ENCODE assay signal across 19 cellular contexts in the genomic region with DNA sequence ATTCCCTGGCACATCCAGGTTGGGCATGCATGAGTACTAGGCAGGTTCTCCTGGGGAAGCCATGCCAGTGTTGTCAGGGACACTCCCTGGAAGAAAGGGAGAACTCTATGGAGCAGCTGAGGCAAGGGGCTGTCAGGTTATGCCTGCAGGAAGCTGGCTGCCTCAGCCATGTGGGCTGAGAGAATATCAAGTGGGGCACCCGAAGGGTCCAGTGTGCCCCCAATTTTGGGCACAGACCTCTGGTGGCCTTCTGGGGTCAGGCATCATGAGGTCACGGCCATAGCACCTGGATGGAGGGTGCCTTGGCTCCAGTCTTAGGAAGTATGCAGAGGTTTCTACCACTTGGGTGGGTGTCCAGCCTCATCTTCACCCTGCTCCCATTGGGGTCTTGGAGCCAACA. TPM values are rescaled to one million over a fixed set of nuclear protein-coding genes. Genes with fewer than 3 reads are reported as not detected.
A peak's percentile ranks its signal among the peaks of the same experiment; 100 is the strongest.
DNase-seq lines count a peak whose midpoint lies in the region; TF ChIP-seq lines count a peak whose summit lies in the region.
"Had no signal": no experiment of that assay in that cellular context is flagged by ENCODE, and none has a peak within 500 bp of the region (broad histone marks: within the 10 kb centered on the region; RNA-seq: fewer than 3 reads in every experiment).

No MANE protein-coding gene starts in this region.

- peaks cover 61% of the 10 kb centered on the region for H3K4me1 Mint-ChIP-seq in dendritic cell treated with granulocyte-macrophage colony-stimulating factor and Interleukin-4, amounts not matched to agents 40 ng/mL and 50 ng/mL, for 4 days (ENCODE audit: low read depth)

- TF ChIP-seq POLR2A in spleen (IDR thresholded peaks at IDR 0.05): no peak

- no peaks in the 10 kb centered on the region for H4K20me1 ChIP-seq in PC-9 (ENCODE audit: insufficient read depth)

- H3K27ac ChIP-seq in PC-9 (no peak overlapping the region), neuronal stem cell (replicated peaks; ENCODE audit: low read length) (no peak overlapping the region), spleen (peak overlapping the region in 5 of 8 donors; percentile 9 to 92 (median 91)), substantia nigra (ENCODE audit: low read depth, low read length, poor library complexity, severe bottlenecking) (no peak overlapping the region)

- no peak overlapping the region for H2BK120ac ChIP-seq in neuronal stem cell (ENCODE audit: low read depth, low read length)

- no peaks in the 10 kb centered on the region for H3K79me1 ChIP-seq in neuronal stem cell (ENCODE audit: low read depth, low read length)

- H3K79me2 ChIP-seq in PC-9 (ENCODE audit: low read depth): no peaks in the 10 kb centered on the region

- H2BK5ac ChIP-seq in neuronal stem cell (ENCODE audit: low read length): no peak overlapping the region

- H3K4me3 ChIP-seq in PC-9 (no peak overlapping the region), neuronal stem cell (ENCODE audit: low read length in 2 of 2) (no peak overlapping the region), spleen (peak overlapping the region in 4 of 8 donors; percentile 11 to 64 (median 36))

- no peaks in the 10 kb centered on the region for H3K9me3 Mint-ChIP-seq in dendritic cell treated with granulocyte-macrophage colony-stimulating factor and Interleukin-4, amounts not matched to agents 40 ng/mL and 50 ng/mL, for 4 days
- H3K9me3 Mint-ChIP-seq: CD4-positive, alpha-beta T cell; HFFc6 had no signal

- H3K27me3 Mint-ChIP-seq in dendritic cell treated with granulocyte-macrophage colony-stimulating factor and Interleukin-4, amounts not matched to agents 40 ng/mL and 50 ng/mL, for 4 days: no peaks in the 10 kb centered on the region
- H3K27me3 Mint-ChIP-seq: CD4-positive, alpha-beta T cell had no signal

- CTCF ChIA-PET in PC-9 (lab: Charles Lee): no interaction called here

- H3K4me1 ChIP-seq in PC-9 (replicated peaks; ENCODE audit: insufficient read depth): peaks cover 11% of the 10 kb centered on the region
- H3K4me1 ChIP-seq in neuronal stem cell (ENCODE audit: control insufficient read depth in 2 of 2, insufficient read depth in 1 of 2, low read depth in 1 of 2, low read length in 2 of 2): peaks cover 7 to 10% of the 10 kb centered on the region in 2 donors
- H3K4me1 ChIP-seq in spleen: peaks cover 0 to 39% (median 6%) of the 10 kb centered on the region in 6 donors
- H3K4me1 ChIP-seq: BE2C had no signal

- peak overlapping the region; percentile 33 for H2AK5ac ChIP-seq in neuronal stem cell (ENCODE audit: low read depth, low read length)

- H3K27ac Mint-ChIP-seq in dendritic cell treated with granulocyte-macrophage colony-stimulating factor and Interleukin-4, amounts not matched to agents 40 ng/mL and 50 ng/mL, for 4 days: peak overlapping the region; percentile 30
- H3K27ac Mint-ChIP-seq: CD4-positive, alpha-beta T cell; HFFc6 had no signal

- H3K18ac ChIP-seq in neuronal stem cell (ENCODE audit: low read length): peak overlapping the region; percentile 27

- peaks cover 6% of the 10 kb centered on the region; the same call in 1 of the 2 replicates for H3F3A ChIP-seq in PC-9 (ENCODE audit: insufficient read depth, low read depth)

- no peak overlapping the region for H2BK12ac ChIP-seq in neuronal stem cell (ENCODE audit: low read length)

- H3K4me3 Mint-ChIP-seq in dendritic cell treated with granulocyte-macrophage colony-stimulating factor and Interleukin-4, amounts not matched to agents 40 ng/mL and 50 ng/mL, for 4 days: no peak overlapping the region
- H3K4me3 Mint-ChIP-seq: CD4-positive, alpha-beta T cell; HFFc6 had no signal

- H2AFZ ChIP-seq in PC-9 (no peak overlapping the region), neuronal stem cell (ENCODE audit: low read length) (no peak overlapping the region)

- H3K36me3 Mint-ChIP-seq in dendritic cell treated with granulocyte-macrophage colony-stimulating factor and Interleukin-4, amounts not matched to agents 40 ng/mL and 50 ng/mL, for 4 days (ENCODE audit: low read depth): peaks cover 52% of the 10 kb centered on the region

- BruUV-seq in PC-9 (replicated peaks; lab: Mats Ljungman, UMichigan): no TSS peak

- no CpG with 5 or more reads among the region's 2 CpGs for WGBS in neuronal stem cell (ENCODE audit: extremely low coverage in 2 of 2, insufficient read length in 2 of 2, insufficient replicate concordance in 1 of 2), 2 donors
- 66 to 88% (median 79%) methylated on average over 2 of the region's 2 CpGs; no CpG with 5 or more reads in 1 of the 5 donors for WGBS in spleen, 5 donors

- intact Hi-C loops in PC-9 (cut with micrococcal nuclease; ENCODE audit: unreplicated experiment): no loop called here
- intact Hi-C loops in dendritic cell treated with granulocyte-macrophage colony-stimulating factor and Interleukin-4, amounts not matched to agents 40 ng/mL and 50 ng/mL, for 4 days (cut with micrococcal nuclease): no loop called here
- intact Hi-C loops in spleen (cut with DNase I; ENCODE audit: low total_unique reads): no loop called here

- no peak overlapping the region for H4K8ac ChIP-seq in neuronal stem cell (ENCODE audit: low read depth, low read length)

- H3K4ac ChIP-seq in neuronal stem cell (ENCODE audit: low read length): no peak overlapping the region

- no peaks in the 10 kb centered on the region for H3K9me2 ChIP-seq in PC-9 (ENCODE audit: insufficient read depth)

- H3K36me3 ChIP-seq in PC-9 (ENCODE audit: low read depth): no peaks in the 10 kb centered on the region
- H3K36me3 ChIP-seq in neuronal stem cell (replicated peaks in 1 of 2; ENCODE audit: control insufficient read depth in 2 of 2, insufficient read depth in 2 of 2, low read length in 2 of 2): no peaks in the 10 kb centered on the region
- peaks cover 0 to 61% (median 0%) of the 10 kb centered on the region in 6 donors for H3K36me3 ChIP-seq in spleen
- H3K36me3 ChIP-seq: BE2C had no signal

- TF ChIP-seq CTCF in PC-9 (conservative IDR thresholded peaks at IDR 0.05) (no peak), spleen (IDR thresholded peaks at IDR 0.05 in 8 of 11, conservative IDR thresholded peaks at IDR 0.05 in 3 of 11) (no peak)

- DNase-seq in PC-9: no peak
- DNase-seq in neuronal stem cell (ENCODE audit: low spot score): no peak
- peak; percentile 51 for DNase-seq in spleen
- DNase-seq in activated CD8-positive, alpha-beta memory T cell treated with anti-CD3 and anti-CD28 coated beads, Interleukin-2, amount 50 U/mL, for 4 hours: no peak
- no peak for DNase-seq in NCI-H1092 treated with DMSO at 0.1 percent for 48 hours (lab: John Stamatoyannopoulos, UW)
- no peak for DNase-seq in activated CD8-positive, alpha-beta memory T cell treated with anti-CD3 and anti-CD28 coated beads, Interleukin-2, amount 50 U/mL, for 48 hours
- DNase-seq in substantia nigra (lab: John Stamatoyannopoulos, UW): no peak
- DNase-seq: ACHN; BE2C; C1 segment of cervical spinal cord; CD4-positive, alpha-beta T cell; DMS153; DMS79; GDM1; GOT3; IMR-90 had no signal

- H3K14ac ChIP-seq in neuronal stem cell (ENCODE audit: low read length): no peak overlapping the region

- H4K91ac ChIP-seq in neuronal stem cell (ENCODE audit: low read depth, low read length, poor library complexity): no peak overlapping the region

- H3K23ac ChIP-seq in neuronal stem cell (ENCODE audit: low read depth, low read length, poor library complexity): peak overlapping the region; percentile 62

- POLR2A ChIA-PET in PC-9 (lab: Charles Lee; ENCODE audit: unreplicated experiment): no interaction called here

- H2BK15ac ChIP-seq in neuronal stem cell (ENCODE audit: low read length): peak overlapping the region; percentile 52

- H3K4me2 ChIP-seq in PC-9: peak overlapping the region; percentile 6; the same call in 1 of the 2 replicates
- H3K4me2 ChIP-seq in neuronal stem cell (ENCODE audit: insufficient read depth, low read length, poor library complexity, severe bottlenecking): no peak overlapping the region

- no peaks in the 10 kb centered on the region for H3K9me3 ChIP-seq in PC-9 (ENCODE audit: insufficient read depth, low read depth)
- no peaks in the 10 kb centered on the region for H3K9me3 ChIP-seq in neuronal stem cell (replicated peaks in 1 of 2; ENCODE audit: control insufficient read depth in 2 of 2, insufficient read depth in 1 of 2, low read depth in 1 of 2, low read length in 2 of 2)
- H3K9me3 ChIP-seq in spleen: no peaks in the 10 kb centered on the region
- H3K9me3 ChIP-seq: BE2C had no signal

- no peaks in the 10 kb centered on the region for H3K27me3 ChIP-seq in PC-9 (ENCODE audit: insufficient read depth, low read depth)
- peaks cover 0 to 17% (median 0%) of the 10 kb centered on the region in 3 experiments for H3K27me3 ChIP-seq in neuronal stem cell (ENCODE audit: control insufficient read depth in 3 of 3, insufficient read depth in 3 of 3, low read depth in 1 of 3, low read length in 3 of 3)
- peaks cover 0 to 7% (median 0%) of the 10 kb centered on the region in 7 donors for H3K27me3 ChIP-seq in spleen (replicated peaks in 1 of 7)
- H3K27me3 ChIP-seq: BE2C had no signal

- H3K9ac ChIP-seq in neuronal stem cell (ENCODE audit: low read depth, low read length, poor library complexity): no peak overlapping the region

RNA-seq across cellular contexts. Expression of a gene that starts 2.6 kb away (rescaled TPM):
- not detected in 2 replicates for total RNA-seq in PC-9 (2021)
- polyA plus RNA-seq in neuronal stem cell (2013, experiment 1 of 2): 0.20 TPM
- polyA plus RNA-seq in neuronal stem cell (2013, experiment 2 of 2): 0.11 TPM
- total RNA-seq in spleen: 100 to 1,000 TPM; 200 to 795 (median 433) TPM
- 10 to 100 TPM in 2 of 3 donors, 1 to 10 TPM in 1; 8.9 to 73.8 (median 52.7) TPM for polyA plus RNA-seq in spleen
- total RNA-seq: Daoy, HFFc6, IMR-90 had no signal
- polyA plus RNA-seq: IMR-90 had no signal

RNA-seq across cellular contexts. Expression of a gene that starts 16.0 kb away (rescaled TPM):
- total RNA-seq in PC-9 (2021) (138 and 200 TPM in 2 replicates), spleen (10 to 100 TPM; 31.2 to 57.8 (median 38.0) TPM)
- polyA plus RNA-seq in neuronal stem cell (2013, experiment 1 of 2): 128 TPM
- polyA plus RNA-seq in neuronal stem cell (2013, experiment 2 of 2): 126 TPM
- 10 to 100 TPM; 75.8 to 94.3 (median 91.3) TPM for polyA plus RNA-seq in spleen

RNA-seq across cellular contexts. Expression of a gene that starts 29.9 kb away (rescaled TPM):
- 21.6 and 25.7 TPM in 2 replicates for total RNA-seq in PC-9 (2021)
- 7.2 TPM for polyA plus RNA-seq in neuronal stem cell (2013, experiment 1 of 2)
- 7.9 TPM for polyA plus RNA-seq in neuronal stem cell (2013, experiment 2 of 2)
- 1 to 10 TPM; 1.1 to 3.3 (median 1.4) TPM for total RNA-seq in spleen
- 1 to 10 TPM in 1 of 3 donors, under 1 TPM in 2; 0.70 to 1.8 (median 0.76) TPM for polyA plus RNA-seq in spleen

Comparison
In these comparisons a context has a peak if more than half of its experiments do, and no peak if none do; other contexts are left out.
1. H3K27ac ChIP-seq: peak in spleen (5 of 8); none in PC-9 (single experiment), neuronal stem cell (single experiment) and substantia nigra (single experiment).
2. RNA of a gene that starts 2.6 kb away (total RNA-seq): 200 to 795 TPM in spleen; not detected in PC-9; every median in the first group is over 100 times any median in the second.